Comparison of ENCODE assay signal across 8 cellular contexts in the genomic region with DNA sequence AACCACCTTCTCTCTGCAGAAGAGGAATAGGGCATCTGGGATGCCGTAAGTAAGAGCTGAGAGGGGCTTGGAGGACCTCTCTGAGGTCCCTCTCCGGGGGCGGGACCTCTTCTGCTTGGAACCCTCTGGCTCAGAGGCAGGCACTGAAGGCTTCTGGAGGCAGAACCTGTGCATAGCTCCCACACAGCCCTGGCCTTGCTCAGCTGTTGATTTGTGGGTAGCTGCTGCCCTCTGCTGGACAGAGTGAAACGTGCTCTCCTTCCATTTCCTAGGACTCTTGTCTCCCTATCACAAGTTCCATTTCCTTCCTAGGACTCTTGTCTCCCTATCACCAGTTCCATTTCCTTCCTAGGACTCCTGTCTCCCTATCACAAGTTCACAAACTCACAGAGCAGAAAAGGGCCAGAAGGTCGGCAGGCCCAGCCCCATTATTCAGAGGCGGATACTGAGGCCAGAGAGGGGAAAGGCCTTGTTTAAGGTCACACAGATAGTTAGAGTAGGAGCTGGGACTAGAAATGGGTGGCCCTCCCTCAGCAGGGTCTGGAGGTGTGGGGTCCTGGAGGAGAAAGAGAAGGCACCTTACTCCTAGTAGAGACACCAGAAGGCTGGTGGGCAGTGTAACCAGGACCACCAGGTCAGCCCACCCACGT. TPM values are rescaled to one million over a fixed set of nuclear protein-coding genes. Genes with fewer than 3 reads are reported as not detected.
DNase-seq lines count a peak whose midpoint lies in the region; ATAC-seq and TF ChIP-seq lines count a peak whose summit lies in the region.

No MANE protein-coding gene starts in this region.

- no peak for DNase-seq in BJ (ENCODE audit: low read depth)
- peak; percentile 63 for DNase-seq in GM19240 (ENCODE audit: insufficient read length, low spot score)
- peak; percentile 51 for DNase-seq in NCI-H510A (lab: John Stamatoyannopoulos, UW)
- peak; percentile 87 for DNase-seq in activated CD4-positive, alpha-beta T cell treated with anti-CD3 and anti-CD28 coated beads for 36 hours
- no peak for DNase-seq in chondrocyte (ENCODE audit: low spot score)
- DNase-seq in left lobe of liver (ENCODE audit: low spot score), result peak; percentile 80
- peak; percentile 62 to 69 for DNase-seq in stimulated activated CD4-positive, alpha-beta T cell treated with anti-CD3 and anti-CD28 coated beads, Interleukin-4, amount 100 ng/mL, for 48 hours (ENCODE audit: low read depth in 2 of 2)

- POLR2A ChIA-PET in BJ (lab: Charles Lee), result interaction anchor here (0.6 kb wide), 1 partner anchor 351 kb away, joined by 3 read pairs; no protein-coding TSS in a partner anchor
- POLR2A ChIA-PET in activated CD4-positive, alpha-beta T cell treated with anti-CD3 and anti-CD28 coated beads for 36 hours (lab: Charles Lee), result no interaction called here

- H3K4me3 ChIP-seq in BJ (ENCODE audit: low read depth, low read length), result no peak overlapping the region

- H3K4me1 Mint-ChIP-seq in activated CD4-positive, alpha-beta T cell treated with anti-CD3 and anti-CD28 coated beads for 36 hours, result no peaks in the 10 kb centered on the region
- peaks cover 23% of the 10 kb centered on the region for H3K4me1 Mint-ChIP-seq in chondrocyte (ENCODE audit: low read depth)

- no peaks in the 10 kb centered on the region for H3K9me3 Mint-ChIP-seq in activated CD4-positive, alpha-beta T cell treated with anti-CD3 and anti-CD28 coated beads for 36 hours (ENCODE audit: low read depth)
- H3K9me3 Mint-ChIP-seq in chondrocyte (ENCODE audit: low read depth), result no peaks in the 10 kb centered on the region

- TF ChIP-seq CTCF in BJ (IDR thresholded peaks at IDR 0.05; ENCODE audit: insufficient read depth, low read depth, low read length) (peak; percentile 83), chondrocyte (IDR thresholded peaks at IDR 0.05) (peak; percentile 96)

- intact Hi-C loops in activated CD4-positive, alpha-beta T cell treated with anti-CD3 and anti-CD28 coated beads for 36 hours (cut with DNase I, micrococcal nuclease), result loop anchor here (1.0 to 5.0 kb wide), 6 partner anchors 16 to 402 kb away; no protein-coding TSS in a partner anchor

- no peak overlapping the region for H3K27ac Mint-ChIP-seq in activated CD4-positive, alpha-beta T cell treated with anti-CD3 and anti-CD28 coated beads for 36 hours
- H3K27ac Mint-ChIP-seq in chondrocyte (ENCODE audit: unreplicated experiment), result no peak overlapping the region

- H3K36me3 Mint-ChIP-seq in activated CD4-positive, alpha-beta T cell treated with anti-CD3 and anti-CD28 coated beads for 36 hours (ENCODE audit: low read depth), result peaks cover 17% of the 10 kb centered on the region
- peaks cover 7% of the 10 kb centered on the region for H3K36me3 Mint-ChIP-seq in chondrocyte (ENCODE audit: low read depth)

- no peaks in the 10 kb centered on the region for H3K27me3 ChIP-seq in BJ (ENCODE audit: control insufficient read depth, insufficient read depth, low read length)

- H3K4me3 Mint-ChIP-seq in activated CD4-positive, alpha-beta T cell treated with anti-CD3 and anti-CD28 coated beads for 36 hours, result no peak overlapping the region
- no peak overlapping the region for H3K4me3 Mint-ChIP-seq in chondrocyte (ENCODE audit: unreplicated experiment)

- CTCF ChIA-PET in BJ (lab: Yijun Ruan, JAX), result interaction anchor here (0.6 to 10.7 kb wide), 30 partner anchors 8 to 401 kb away, joined by 3 to 178 read pairs (median 3); no protein-coding TSS in a partner anchor
- CTCF ChIA-PET in activated CD4-positive, alpha-beta T cell treated with anti-CD3 and anti-CD28 coated beads for 36 hours (lab: Charles Lee), result interaction anchor here (0.5 to 6.1 kb wide), 43 partner anchors 9 to 476 kb away, joined by 3 to 64 read pairs (median 4); a partner anchor contains a TSS

- H3K36me3 ChIP-seq in BJ (ENCODE audit: control insufficient read depth, insufficient read depth, low read length), result peaks cover 1% of the 10 kb centered on the region; the same call in 1 of the 2 replicates

- peak; percentile 93 for ATAC-seq in HG03378 (IDR thresholded peaks at IDR 0.05; ENCODE audit: unreplicated experiment)
- ATAC-seq in activated CD4-positive, alpha-beta T cell treated with anti-CD3 and anti-CD28 coated beads for 36 hours, result peak; percentile 99
- peak; percentile 97 for ATAC-seq in left lobe of liver

- H3K27me3 Mint-ChIP-seq in activated CD4-positive, alpha-beta T cell treated with anti-CD3 and anti-CD28 coated beads for 36 hours, result no peaks in the 10 kb centered on the region
- H3K27me3 Mint-ChIP-seq in chondrocyte (ENCODE audit: low read depth), result no peaks in the 10 kb centered on the region

RNA-seq across cellular contexts. Expression of a gene that starts 30.3 kb away (rescaled TPM):
- 1,006 and 1,118 TPM in 2 replicates for polyA plus RNA-seq in BJ (2011; rRNA removed)
- polyA minus RNA-seq in BJ (2011; rRNA and poly(A)+ RNA removed), result 894 and 956 TPM in 2 replicates
- total RNA-seq in activated CD4-positive, alpha-beta T cell treated with anti-CD3 and anti-CD28 coated beads for 36 hours, result 100 to 1,000 TPM; 391 to 439 TPM
- 224 to 583 TPM (median 581 TPM) in 3 replicates for total RNA-seq in chondrocyte
- total RNA-seq in left lobe of liver, result 37.0 TPM

RNA-seq across cellular contexts. Expression of a gene that starts 59.7 kb away (rescaled TPM):
- polyA plus RNA-seq in BJ (2011; rRNA removed), result 16.5 and 18.8 TPM in 2 replicates
- 2.3 and 6.4 TPM in 2 replicates for polyA minus RNA-seq in BJ (2011; rRNA and poly(A)+ RNA removed)
- 10 to 100 TPM; 48.8 to 76.8 TPM for total RNA-seq in activated CD4-positive, alpha-beta T cell treated with anti-CD3 and anti-CD28 coated beads for 36 hours
- total RNA-seq in chondrocyte (24.4 to 31.5 TPM (median 25.6 TPM) in 3 replicates), left lobe of liver (15.5 TPM)

Comparison
In these comparisons a context has a peak if more than half of its experiments do, and no peak if none do; other contexts are left out.
1. DNase-seq: peak in GM19240 (single experiment), NCI-H510A (single experiment), activated CD4-positive, alpha-beta T cell treated with anti-CD3 and anti-CD28 coated beads for 36 hours (single experiment), left lobe of liver (single experiment) and stimulated activated CD4-positive, alpha-beta T cell treated with anti-CD3 and anti-CD28 coated beads, Interleukin-4, amount 100 ng/mL, for 48 hours (2 of 2); none in BJ (single experiment) and chondrocyte (single experiment).
2. Peak in every context shown above with its lines, with median percentiles within 50 percentile points of each other: ATAC-seq.